Comparison of ENCODE assay signal across 16 cellular contexts in the genomic region with DNA sequence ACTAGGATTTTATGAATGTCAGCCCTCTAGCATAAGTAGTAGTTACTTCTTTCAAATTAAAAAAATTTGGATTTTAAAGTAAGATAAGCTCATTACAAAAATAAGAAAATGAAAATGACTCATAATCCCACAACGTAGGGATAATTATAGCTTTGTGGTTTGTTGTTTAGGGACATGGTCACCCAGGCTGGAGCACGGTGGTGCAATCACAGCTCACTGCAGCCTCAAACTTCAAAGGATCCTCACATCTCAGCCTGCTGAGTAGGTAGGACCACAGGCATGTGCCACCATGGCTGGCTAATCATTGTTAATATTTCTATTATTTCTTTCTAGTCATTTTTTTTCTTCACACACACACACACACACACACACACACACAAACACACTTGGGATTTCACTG. TPM values are rescaled to one million over a fixed set of nuclear protein-coding genes. Genes with fewer than 3 reads are reported as not detected.
A peak's percentile ranks its signal among the peaks of the same experiment; 100 is the strongest.
DNase-seq lines count a peak whose midpoint lies in the region; ATAC-seq and TF ChIP-seq lines count a peak whose summit lies in the region.
"Had no signal": no experiment of that assay in that cellular context is flagged by ENCODE, and none has a peak within 500 bp of the region (broad histone marks: within the 10 kb centered on the region; RNA-seq: fewer than 3 reads in every experiment).

No MANE protein-coding gene starts in this region.

- no peak for TF ChIP-seq EP300 in esophagus muscularis mucosa (IDR thresholded peaks at IDR 0.05)

- RAD21 ChIA-PET in HCT116 (lab: Charles Lee; ENCODE audit: low non-redundant PET in 1 of 2, low total read pairs in 2 of 2, uncharacterized antibody in 2 of 2, unreplicated experiment in 2 of 2): interaction anchor here in 1 of 2 experiments (0.7 kb wide), 1 partner anchor 125 kb away, joined by 3 read pairs; no protein-coding TSS in a partner anchor

- no peaks in the 10 kb centered on the region for H3K79me2 ChIP-seq in HCT116 (ENCODE audit: insufficient read depth, low read length)

- H3K36me3 ChIP-seq in HCT116 (ENCODE audit: control insufficient read depth in 1 of 2, insufficient read depth in 2 of 2, low read length in 2 of 2) (no peaks in the 10 kb centered on the region), esophagus muscularis mucosa (no peaks in the 10 kb centered on the region)
- H3K36me3 ChIP-seq: neutrophil, vagina had no signal

- H3K4me1 ChIP-seq in HCT116 (ENCODE audit: control insufficient read depth in 1 of 2, insufficient read depth in 2 of 2, low read length in 2 of 2) (peaks cover 22 to 39% of the 10 kb centered on the region in 2 experiments), esophagus muscularis mucosa (peaks cover 0 to 15% (median 1%) of the 10 kb centered on the region in 4 donors)
- H3K4me1 ChIP-seq: vagina had no signal

- TF ChIP-seq POLR2A in HCT116 (IDR thresholded peaks at IDR 0.05; ENCODE audit: borderline replicate concordance, extremely low read depth, insufficient read depth, insufficient read length) (no peak), esophagus muscularis mucosa (IDR thresholded peaks at IDR 0.05; ENCODE audit: low read depth) (no peak)

- intact Hi-C loops in HCT116 (cut with micrococcal nuclease) (no loop called here), esophagus muscularis mucosa (cut with DNase I) (no loop called here)

- H3K9me3 ChIP-seq in HCT116 (ENCODE audit: control insufficient read depth in 1 of 2, insufficient read depth in 1 of 2, low read depth in 1 of 2, low read length in 2 of 2) (no peaks in the 10 kb centered on the region), esophagus muscularis mucosa (no peaks in the 10 kb centered on the region)
- H3K9me3 ChIP-seq: neutrophil, vagina had no signal

- POLR2A ChIA-PET in HCT116 (lab: Charles Lee): no interaction called here

- peak; percentile 46 for DNase-seq in HCT116 (ENCODE audit: low read depth, low spot score)
- DNase-seq in NOMO-1 treated with DMSO at 0.1 percent for 48 hours (lab: John Stamatoyannopoulos, UW; ENCODE audit: unreplicated experiment): peak; percentile 35
- DNase-seq in cardiac fibroblast (ENCODE audit: low read depth in 2 of 2): peak; percentile 37 to 72
- DNase-seq in retinal pigment epithelial cell (ENCODE audit: low read depth): peak; percentile 33
- DNase-seq in esophagus muscularis mucosa (ENCODE audit: extremely low spot score): no peak
- no peak for DNase-seq in NCI-H1092 (lab: John Stamatoyannopoulos, UW)
- DNase-seq in GDM1 (lab: John Stamatoyannopoulos, UW): no peak
- DNase-seq: activated naive CD8-positive, alpha-beta T cell treated with anti-CD3 and anti-CD28 coated beads, Interleukin-2, amount 50 U/mL, for 24 hours; activated T-cell treated with anti-CD3 and anti-CD28 coated beads, Interleukin-2, amount 50 U/mL, for 1 hour; CD8-positive, alpha-beta memory T cell; foreskin keratinocyte; stimulated activated naive CD4-positive, alpha-beta T cell treated with Interleukin-2 at 50 U/mL for 16 hours; T-helper 17 cell had no signal

- no peak overlapping the region for H3K9ac ChIP-seq in HCT116 (ENCODE audit: low read length)

- H3K27me3 ChIP-seq in HCT116 (ENCODE audit: insufficient read depth, low read length) (peaks cover 4% of the 10 kb centered on the region; the same call in 1 of the 2 replicates), esophagus muscularis mucosa (peaks cover 0 to 3% (median 0%) of the 10 kb centered on the region in 4 donors)
- H3K27me3 ChIP-seq: foreskin keratinocyte, neutrophil, vagina had no signal

- H3K9me2 ChIP-seq in HCT116 (ENCODE audit: insufficient read depth): no peaks in the 10 kb centered on the region

- peak overlapping the region; percentile 37 for H3K4me2 ChIP-seq in HCT116 (ENCODE audit: low read length)

- H3K4me3 ChIP-seq in HCT116 (replicated peaks in 1 of 2; ENCODE audit: low read depth in 1 of 2, low read length in 2 of 2) (no peak overlapping the region), cardiac fibroblast (replicated peaks in 1 of 2; ENCODE audit: low read depth in 2 of 2, low read length in 2 of 2) (no peak overlapping the region), retinal pigment epithelial cell (ENCODE audit: low read length) (no peak overlapping the region), esophagus muscularis mucosa (no peak overlapping the region)
- H3K4me3 ChIP-seq: vagina had no signal

- H4K20me1 ChIP-seq in HCT116 (ENCODE audit: insufficient read depth): no peaks in the 10 kb centered on the region

- 53% methylated on average over 2 of the region's 2 CpGs for WGBS in esophagus muscularis mucosa

- 0 out of 2 replicates have a peak, but pooled peaks have one; percentile 8 for TF ChIP-seq RAD21 in HCT116 (IDR thresholded peaks at IDR 0.05; ENCODE audit: low read depth)

- BruUV-seq in HCT116 (replicated peaks; lab: Mats Ljungman, UMichigan): no TSS peak

- ATAC-seq in HCT116: peak; percentile 71
- ATAC-seq: activated naive CD8-positive, alpha-beta T cell treated with anti-CD3 and anti-CD28 coated beads, Interleukin-2, amount 50 U/mL, for 24 hours; foreskin keratinocyte; T-helper 17 cell had no signal

- H3K27ac ChIP-seq in HCT116 (ENCODE audit: low read depth, low read length): no peak overlapping the region
- H3K27ac ChIP-seq in esophagus muscularis mucosa (replicated peaks in 1 of 4): no peak overlapping the region
- H3K27ac ChIP-seq: foreskin keratinocyte, neutrophil, vagina had no signal

- no peak for TF ChIP-seq CTCF in HCT116 (IDR thresholded peaks at IDR 0.05 in 2 of 3, conservative IDR thresholded peaks at IDR 0.05 in 1 of 3; ENCODE audit: borderline replicate concordance in 1 of 3, insufficient read depth in 1 of 3, low read depth in 2 of 3, low read length in 2 of 3)
- TF ChIP-seq CTCF in cardiac fibroblast (IDR thresholded peaks at IDR 0.05; ENCODE audit: low read depth, low read length): no peak
- no peak for TF ChIP-seq CTCF in retinal pigment epithelial cell (conservative IDR thresholded peaks at IDR 0.05; ENCODE audit: low read depth, low read length)
- TF ChIP-seq CTCF in esophagus muscularis mucosa (IDR thresholded peaks at IDR 0.05): no peak

- no peak overlapping the region for H2AFZ ChIP-seq in HCT116 (ENCODE audit: low read depth, low read length, poor library complexity, severe bottlenecking)

- CTCF ChIA-PET in HCT116 (lab: Charles Lee): no interaction called here

TF ChIP-seq in HCT116, 20 proteins besides CTCF, POLR2A, EP300 and RAD21:
- no peak for TF ChIP-seq SIN3A (IDR thresholded peaks at IDR 0.05; ENCODE audit: low read depth)
- peak; percentile 80 for TF ChIP-seq CEBPB (IDR thresholded peaks at IDR 0.05; ENCODE audit: low read depth)
- TF ChIP-seq CBX3 (IDR thresholded peaks at IDR 0.05; ENCODE audit: low read depth): peak; percentile 32; the same call in 1 of the 2 replicates
- TF ChIP-seq ZFX (IDR thresholded peaks at IDR 0.05): no peak
- TF ChIP-seq JUND (IDR thresholded peaks at IDR 0.05): peak; percentile 45
- TF ChIP-seq TCF7L2 (IDR thresholded peaks at IDR 0.05; ENCODE audit: borderline replicate concordance, extremely low read depth, insufficient read depth, insufficient read length): peak; percentile 89
- TF ChIP-seq SP1 (IDR thresholded peaks at IDR 0.05; ENCODE audit: low read depth): peak; percentile 49
- TF ChIP-seq SRF (IDR thresholded peaks at IDR 0.05; ENCODE audit: low read depth): no peak
- no peak for TF ChIP-seq YY1 (IDR thresholded peaks at IDR 0.05; ENCODE audit: extremely low read depth, insufficient replicate concordance, low read depth, low read length)
- TF ChIP-seq FOSL1 (IDR thresholded peaks at IDR 0.05; ENCODE audit: low read depth): peak; percentile 49
- TF ChIP-seq ZNF274 (IDR thresholded peaks at IDR 0.05; ENCODE audit: low read depth, low read length): no peak
- TF ChIP-seq POLR2AphosphoS5 (IDR thresholded peaks at IDR 0.05; ENCODE audit: low read depth, low read length): no peak
- TF ChIP-seq, protein P1, sequence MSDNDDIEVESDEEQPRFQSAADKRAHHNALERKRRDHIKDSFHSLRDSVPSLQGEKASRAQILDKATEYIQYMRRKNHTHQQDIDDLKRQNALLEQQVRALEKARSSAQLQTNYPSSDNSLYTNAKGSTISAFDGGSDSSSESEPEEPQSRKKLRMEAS (IDR thresholded peaks at IDR 0.05): 0 out of 2 replicates have a peak, but pooled peaks have one; percentile 23
- no peak for TF ChIP-seq EZH2phosphoT487 (IDR thresholded peaks at IDR 0.05; ENCODE audit: borderline replicate concordance)

RNA-seq across cellular contexts. Expression of gene PLAC1, which starts 57.6 kb away (rescaled TPM):
- total RNA-seq in HCT116 (2021; ENCODE audit: unreplicated experiment) (0.34 TPM), esophagus muscularis mucosa (not detected)
- 0.43 and 0.75 TPM in 2 replicates for polyA plus RNA-seq in HCT116 (2012)
- total RNA-seq: CD8-positive, alpha-beta memory T cell; mesenteric fat pad; T-helper 17 cell; vagina had no signal
- polyA plus RNA-seq: CD8-positive, alpha-beta memory T cell had no signal

Comparison
In these comparisons a context has a peak if more than half of its experiments do, and no peak if none do; other contexts are left out.
1. DNase-seq: peak in HCT116 (single experiment), NOMO-1 treated with DMSO at 0.1 percent for 48 hours (single experiment), cardiac fibroblast (2 of 2) and retinal pigment epithelial cell (single experiment); none in esophagus muscularis mucosa (single experiment), NCI-H1092 (single experiment) and GDM1 (single experiment).